In the genomic region with DNA sequence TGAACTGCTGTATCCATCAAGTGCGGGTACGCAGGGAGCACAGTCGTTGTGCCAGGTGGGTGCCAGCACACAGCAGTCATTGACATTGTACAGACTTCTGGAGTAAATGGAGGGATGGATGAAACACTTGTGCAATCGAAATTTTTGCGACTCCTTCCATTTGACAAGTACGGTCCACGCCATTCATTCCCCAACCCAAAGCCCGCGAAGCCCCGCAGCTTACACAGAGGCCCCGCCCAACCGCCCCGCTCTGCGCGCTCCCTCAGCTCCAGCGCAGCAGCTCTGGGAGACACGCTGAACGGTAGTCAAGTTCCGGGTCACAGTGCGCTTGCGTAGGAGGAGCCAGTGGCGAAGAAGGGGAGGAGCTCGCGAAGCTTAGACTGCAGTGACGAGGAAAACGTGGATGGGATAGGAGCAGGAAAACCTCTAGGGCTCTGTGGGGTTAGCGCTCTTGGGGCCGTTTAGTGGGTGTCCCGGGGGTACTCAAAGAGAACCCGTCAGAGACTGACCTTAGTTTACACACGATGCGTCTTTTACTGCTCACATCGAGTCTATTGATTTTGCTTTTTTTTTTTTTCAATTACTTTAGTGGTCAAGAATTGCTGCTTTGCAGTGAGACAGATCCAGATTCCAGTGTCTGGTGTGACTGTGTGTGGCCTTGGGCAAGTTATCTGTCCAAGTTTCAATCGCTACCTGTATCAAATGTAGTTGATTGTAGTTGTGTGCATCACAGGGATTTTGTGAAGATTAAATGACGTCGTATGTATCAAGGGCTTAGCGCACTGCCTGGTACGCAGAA, we compare ENCODE assay signal across 8 cellular contexts.
DNase-seq lines count a peak whose midpoint lies in the region; ATAC-seq lines count a peak whose summit lies in the region.

No MANE protein-coding gene starts in this region.

- H3K36me3 Mint-ChIP-seq in effector memory CD8-positive, alpha-beta T cell (ENCODE audit: insufficient read depth), result no peaks in the 10 kb centered on the region

- H3K27me3 Mint-ChIP-seq in effector memory CD8-positive, alpha-beta T cell, result peaks cover 24 to 35% of the 10 kb centered on the region in 2 donors

- peak overlapping the region; percentile 77 to 88 for H3K4me3 Mint-ChIP-seq in effector memory CD8-positive, alpha-beta T cell

- ATAC-seq in GM19372 (IDR thresholded peaks at IDR 0.05; ENCODE audit: low read depth, unreplicated experiment) (peak; percentile 100), HG03521 (IDR thresholded peaks at IDR 0.05; ENCODE audit: unreplicated experiment) (peak; percentile 100)
- ATAC-seq in effector memory CD8-positive, alpha-beta T cell (replicated peaks), result peak; percentile 100

- DNase-seq in C1 segment of cervical spinal cord (lab: John Stamatoyannopoulos, UW), result peak; percentile 7 to 91 (median 85)
- peak; percentile 95 for DNase-seq in NCI-H774 (lab: John Stamatoyannopoulos, UW)
- peak; percentile 65 to 74 for DNase-seq in activated CD8-positive, alpha-beta memory T cell treated with anti-CD3 and anti-CD28 coated beads for 1 hour (ENCODE audit: extremely low read depth in 1 of 2, low read depth in 1 of 2)
- DNase-seq in effector memory CD8-positive, alpha-beta T cell, result peak; percentile 75 to 77 (median 76)
- peak; percentile 97 for DNase-seq in medulla oblongata (ENCODE audit: extremely low spot score)
- DNase-seq in stimulated activated CD4-positive, alpha-beta T cell treated with anti-CD3 and anti-CD28 coated beads, TNF-alpha, amount 100 ng/mL, for 4 hours (ENCODE audit: low read depth in 3 of 3), result peak; percentile 74 to 81 (median 78)

- peaks cover 9 to 13% of the 10 kb centered on the region in 2 donors for H3K4me1 Mint-ChIP-seq in effector memory CD8-positive, alpha-beta T cell (ENCODE audit: low read depth in 2 of 2)

- no peaks in the 10 kb centered on the region for H3K9me3 Mint-ChIP-seq in effector memory CD8-positive, alpha-beta T cell

- peak overlapping the region; percentile 1 to 42 for H3K27ac Mint-ChIP-seq in effector memory CD8-positive, alpha-beta T cell

Comparison
In these comparisons a context has a peak if more than half of its experiments do, and no peak if none do; other contexts are left out.
1. Peak in every context shown above with its lines: DNase-seq and ATAC-seq.